24 cellular contexts compared by ENCODE assay signal in genomic region chr6:63671098-63671754, GRCh38.
"Had no signal": no experiment of that assay in that cellular context is flagged by ENCODE, and none has a peak within 500 bp of the region (broad histone marks: within the 10 kb centered on the region; RNA-seq: fewer than 3 reads in every experiment).

No MANE protein-coding gene starts in this region.

- DNase-seq: activated CD4-positive, alpha-beta T cell treated with anti-CD3 and anti-CD28 coated beads for 4 hours; activated CD4-positive, alpha-beta T cell treated with anti-CD3 and anti-CD28 coated beads, Interleukin-2, amount 50 U/mL, for 48 hours; activated CD8-positive, alpha-beta memory T cell treated with anti-CD3 and anti-CD28 coated beads for 24 hours; activated effector memory CD4-positive, alpha-beta T cell treated with anti-CD3 and anti-CD28 coated beads, Interleukin-2, amount 50 U/mL, for 16 hours; activated naive CD4-positive, alpha-beta T cell treated with anti-CD3 and anti-CD28 coated beads for 36 hours; activated naive CD8-positive, alpha-beta T cell treated with anti-CD3 and anti-CD28 coated beads for 36 hours; adrenal gland; aorta; body of pancreas; dermis blood vessel endothelial cell; effector CD8-positive, alpha-beta T cell; esophagus squamous epithelium; foreskin melanocyte; islet precursor cell; midbrain; naive thymus-derived CD8-positive, alpha-beta T cell; nucleus accumbens; stimulated activated CD4-positive, alpha-beta T cell treated with anti-CD3 and anti-CD28 coated beads, Interleukin-12 subunit alpha, Interleukin-12 subunit beta, amount 100 ng/mL, for 4 hours; stimulated activated CD4-positive, alpha-beta T cell treated with anti-CD3 and anti-CD28 coated beads, Interleukin-4, amount 100 ng/mL, for 1 hour; stimulated activated naive CD8-positive, alpha-beta T cell treated with anti-CD3 and anti-CD28 coated beads, Interleukin-15, Interleukin-2, amounts not matched to agents 100 U/mL and 50 U/mL, for 24 hours; testis; transverse colon had no signal

- H3K9me3 ChIP-seq: adrenal gland, body of pancreas, esophagus squamous epithelium, testis, transverse colon had no signal

- H3K4me3 ChIP-seq: adrenal gland, body of pancreas, esophagus squamous epithelium, testis, transverse colon had no signal

- ATAC-seq: body of pancreas; naive thymus-derived CD8-positive, alpha-beta T cell; right cardiac atrium; stimulated activated naive CD8-positive, alpha-beta T cell treated with anti-CD3 and anti-CD28 coated beads, Interleukin-15, Interleukin-2, amounts not matched to agents 100 U/mL and 50 U/mL, for 24 hours had no signal

- H3K27me3 ChIP-seq: adrenal gland, body of pancreas, esophagus squamous epithelium, testis, transverse colon had no signal

- H3K27ac ChIP-seq: adrenal gland, body of pancreas, epithelial cell of prostate, esophagus squamous epithelium, testis, transverse colon had no signal

- H3K36me3 ChIP-seq: adrenal gland, transverse colon had no signal
